1 cellular context compared by ENCODE assay signal in genomic region chr17:37708008-37708615, GRCh38.
TF ChIP-seq lines count a peak whose summit lies in the region.

No MANE protein-coding gene starts in this region.

TF ChIP-seq in HepG2, 621 proteins besides CTCF, POLR2A, EP300 and RAD21 (continued from another document and continues in another):
- TF ChIP-seq ZNF17 (CRISPR knock-in tag; IDR thresholded peaks at IDR 0.05) (no peak), JDP2 (CRISPR knock-in tag; IDR thresholded peaks at IDR 0.05; ENCODE audit: borderline replicate concordance) (no peak), ZNF543 (CRISPR knock-in tag; IDR thresholded peaks at IDR 0.05) (no peak), ZBTB20 (CRISPR knock-in tag; IDR thresholded peaks at IDR 0.05; ENCODE audit: borderline replicate concordance, low read depth) (peak; percentile 74; the same call in 1 of the 2 replicates), ZFP90 (CRISPR knock-in tag; IDR thresholded peaks at IDR 0.05; ENCODE audit: borderline replicate concordance) (no peak; the same call in 1 of the 2 replicates), ZFYVE20 (CRISPR knock-in tag; IDR thresholded peaks at IDR 0.05; ENCODE audit: borderline replicate concordance, low read depth) (no peak), TAF15 (IDR thresholded peaks at IDR 0.05; ENCODE audit: low read depth, low read length, poor library complexity, severe bottlenecking) (no peak), KLF16 (CRISPR knock-in tag; IDR thresholded peaks at IDR 0.05) (peak in 1 of 2 experiments; percentile 20; a peak in 1 of 4 replicates), ZNF3 (CRISPR knock-in tag; IDR thresholded peaks at IDR 0.05) (peak; percentile 77; the same call in 1 of the 2 replicates), WIZ (CRISPR knock-in tag; IDR thresholded peaks at IDR 0.05) (0 out of 2 replicates have a peak, but pooled peaks have one; percentile 16), ZNF350 (CRISPR knock-in tag; IDR thresholded peaks at IDR 0.05; ENCODE audit: borderline replicate concordance, low read depth) (0 out of 2 replicates have a peak, but pooled peaks have one; percentile 76), ZFP36L2 (CRISPR knock-in tag; IDR thresholded peaks at IDR 0.05) (no peak; the same call in 1 of the 2 replicates), MYC (CRISPR knock-in tag; IDR thresholded peaks at IDR 0.05; ENCODE audit: borderline replicate concordance) (0 out of 2 replicates have a peak, but pooled peaks have one; percentile 7), ZNF879 (CRISPR knock-in tag; IDR thresholded peaks at IDR 0.05) (no peak), KDM5A (IDR thresholded peaks at IDR 0.05; ENCODE audit: borderline replicate concordance, low read length) (no peak), ZNF253 (CRISPR knock-in tag; IDR thresholded peaks at IDR 0.05; ENCODE audit: borderline replicate concordance) (no peak), ZEB1 (IDR thresholded peaks at IDR 0.05; ENCODE audit: insufficient replicate concordance, low read depth) (peak; percentile 22), ZBTB21 (CRISPR knock-in tag; IDR thresholded peaks at IDR 0.05) (no peak), TAF1 (CRISPR knock-in tag; IDR thresholded peaks at IDR 0.05) (peak; percentile 65; the same call in 1 of the 2 replicates), BRCA1 (CRISPR knock-in tag; IDR thresholded peaks at IDR 0.05) (no peak), ZNF30 (CRISPR knock-in tag; IDR thresholded peaks at IDR 0.05) (no peak), GPBP1L1 (CRISPR knock-in tag; IDR thresholded peaks at IDR 0.05) (no peak), ZNF576 (CRISPR knock-in tag; IDR thresholded peaks at IDR 0.05) (no peak), RBM39 (IDR thresholded peaks at IDR 0.05; ENCODE audit: low read depth, low read length, poor library complexity, severe bottlenecking) (no peak), ZNF335 (CRISPR knock-in tag; IDR thresholded peaks at IDR 0.05) (peak; percentile 52), HNRNPH1 (optimal IDR thresholded peaks at IDR 0.05; ENCODE audit: low read depth, low read length) (no peak), ARNTL (CRISPR knock-in tag; IDR thresholded peaks at IDR 0.05) (no peak), HOXA7 (CRISPR knock-in tag; IDR thresholded peaks at IDR 0.05) (no peak), ZSCAN5A (CRISPR knock-in tag; IDR thresholded peaks at IDR 0.05; ENCODE audit: borderline replicate concordance) (no peak), ZNF468 (CRISPR knock-in tag; IDR thresholded peaks at IDR 0.05) (no peak), GATAD2A (CRISPR knock-in tag; IDR thresholded peaks at IDR 0.05) (peak; percentile 82), TARDBP (CRISPR knock-in tag; IDR thresholded peaks at IDR 0.05) (no peak; the same call in 1 of the 2 replicates), PAWR (CRISPR knock-in tag; IDR thresholded peaks at IDR 0.05; ENCODE audit: borderline replicate concordance) (no peak), MAX (IDR thresholded peaks at IDR 0.05) (peak; percentile 45; the same call in 1 of the 2 replicates), NFE2 (CRISPR knock-in tag; IDR thresholded peaks at IDR 0.05) (no peak), ZFP36L1 (CRISPR knock-in tag; IDR thresholded peaks at IDR 0.05) (no peak), PHB2 (IDR thresholded peaks at IDR 0.05; ENCODE audit: partially characterized antibody) (no peak), ZNF644 (CRISPR knock-in tag; IDR thresholded peaks at IDR 0.05; ENCODE audit: low read depth) (no peak), NR1H2 (CRISPR knock-in tag; IDR thresholded peaks at IDR 0.05; ENCODE audit: borderline replicate concordance, low read depth) (no peak), SMAD9 (CRISPR knock-in tag; IDR thresholded peaks at IDR 0.05) (no peak), ESRRA (CRISPR knock-in tag; IDR thresholded peaks at IDR 0.05; ENCODE audit: low read depth) (no peak), GMEB2 (CRISPR knock-in tag; IDR thresholded peaks at IDR 0.05; ENCODE audit: low read depth) (no peak), ZNF841 (CRISPR knock-in tag; IDR thresholded peaks at IDR 0.05; ENCODE audit: borderline replicate concordance) (no peak), ZNF484 (CRISPR knock-in tag; IDR thresholded peaks at IDR 0.05; ENCODE audit: borderline replicate concordance, low read depth) (no peak), RBFOX2 (IDR thresholded peaks at IDR 0.05; ENCODE audit: low read depth, low read length) (peak; percentile 44; the same call in 1 of the 2 replicates), MAFF (IDR thresholded peaks at IDR 0.05; ENCODE audit: low read depth, low read length) (peak; percentile 3; the same call in 1 of the 2 replicates), TBX2 (CRISPR knock-in tag; IDR thresholded peaks at IDR 0.05; ENCODE audit: borderline replicate concordance) (peak; percentile 80), ZNF552 (CRISPR knock-in tag; IDR thresholded peaks at IDR 0.05; ENCODE audit: borderline replicate concordance) (no peak), ZNF768 (CRISPR knock-in tag; IDR thresholded peaks at IDR 0.05) (no peak), MYNN (CRISPR knock-in tag; IDR thresholded peaks at IDR 0.05; ENCODE audit: low read depth) (no peak), ERF (CRISPR knock-in tag; IDR thresholded peaks at IDR 0.05) (peak; percentile 88), SKI (IDR thresholded peaks at IDR 0.05; ENCODE audit: partially characterized antibody) (no peak)
- TF ChIP-seq, protein P1, sequence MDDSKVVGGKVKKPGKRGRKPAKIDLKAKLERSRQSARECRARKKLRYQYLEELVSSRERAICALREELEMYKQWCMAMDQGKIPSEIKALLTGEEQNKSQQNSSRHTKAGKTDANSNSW (CRISPR knock-in tag; IDR thresholded peaks at IDR 0.05; ENCODE audit: borderline replicate concordance): no peak
- TF ChIP-seq, protein P2, sequence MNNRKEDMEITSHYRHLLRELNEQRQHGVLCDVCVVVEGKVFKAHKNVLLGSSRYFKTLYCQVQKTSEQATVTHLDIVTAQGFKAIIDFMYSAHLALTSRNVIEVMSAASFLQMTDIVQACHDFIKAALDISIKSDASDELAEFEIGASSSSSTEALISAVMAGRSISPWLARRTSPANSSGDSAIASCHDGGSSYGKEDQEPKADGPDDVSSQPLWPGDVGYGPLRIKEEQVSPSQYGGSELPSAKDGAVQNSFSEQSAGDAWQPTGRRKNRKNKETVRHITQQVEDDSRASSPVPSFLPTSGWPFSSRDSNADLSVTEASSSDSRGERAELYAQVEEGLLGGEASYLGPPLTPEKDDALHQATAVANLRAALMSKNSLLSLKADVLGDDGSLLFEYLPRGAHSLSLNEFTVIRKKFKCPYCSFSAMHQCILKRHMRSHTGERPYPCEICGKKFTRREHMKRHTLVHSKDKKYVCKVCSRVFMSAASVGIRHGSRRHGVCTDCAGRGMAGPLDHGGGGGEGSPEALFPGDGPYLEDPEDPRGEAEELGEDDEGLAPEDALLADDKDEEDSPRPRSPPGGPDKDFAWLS (CRISPR knock-in tag; IDR thresholded peaks at IDR 0.05; ENCODE audit: borderline replicate concordance): no peak
- TF ChIP-seq, protein P3, sequence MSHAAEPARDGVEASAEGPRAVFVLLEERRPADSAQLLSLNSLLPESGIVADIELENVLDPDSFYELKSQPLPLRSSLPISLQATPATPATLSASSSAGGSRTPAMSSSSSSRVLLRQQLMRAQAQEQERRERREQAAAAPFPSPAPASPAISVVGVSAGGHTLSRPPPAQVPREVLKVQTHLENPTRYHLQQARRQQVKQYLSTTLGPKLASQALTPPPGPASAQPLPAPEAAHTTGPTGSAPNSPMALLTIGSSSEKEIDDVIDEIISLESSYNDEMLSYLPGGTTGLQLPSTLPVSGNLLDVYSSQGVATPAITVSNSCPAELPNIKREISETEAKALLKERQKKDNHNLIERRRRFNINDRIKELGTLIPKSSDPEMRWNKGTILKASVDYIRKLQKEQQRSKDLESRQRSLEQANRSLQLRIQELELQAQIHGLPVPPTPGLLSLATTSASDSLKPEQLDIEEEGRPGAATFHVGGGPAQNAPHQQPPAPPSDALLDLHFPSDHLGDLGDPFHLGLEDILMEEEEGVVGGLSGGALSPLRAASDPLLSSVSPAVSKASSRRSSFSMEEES (CRISPR knock-in tag; IDR thresholded peaks at IDR 0.05): no peak; the same call in 1 of the 2 replicates
- TF ChIP-seq, protein P4, sequence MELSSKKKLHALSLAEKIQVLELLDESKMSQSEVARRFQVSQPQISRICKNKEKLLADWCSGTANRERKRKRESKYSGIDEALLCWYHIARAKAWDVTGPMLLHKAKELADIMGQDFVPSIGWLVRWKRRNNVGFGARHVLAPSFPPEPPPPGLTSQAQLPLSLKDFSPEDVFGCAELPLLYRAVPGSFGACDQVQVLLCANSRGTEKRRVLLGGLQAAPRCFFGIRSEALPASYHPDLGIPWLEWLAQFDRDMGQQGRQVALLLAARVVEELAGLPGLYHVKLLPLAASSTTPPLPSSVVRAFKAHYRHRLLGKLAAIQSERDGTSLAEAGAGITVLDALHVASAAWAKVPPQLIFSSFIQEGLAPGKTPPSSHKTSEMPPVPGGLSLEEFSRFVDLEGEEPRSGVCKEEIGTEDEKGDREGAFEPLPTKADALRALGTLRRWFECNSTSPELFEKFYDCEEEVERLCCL (CRISPR knock-in tag; IDR thresholded peaks at IDR 0.05; ENCODE audit: borderline replicate concordance): no peak; the same call in 1 of the 2 replicates
- TF ChIP-seq, protein P5, sequence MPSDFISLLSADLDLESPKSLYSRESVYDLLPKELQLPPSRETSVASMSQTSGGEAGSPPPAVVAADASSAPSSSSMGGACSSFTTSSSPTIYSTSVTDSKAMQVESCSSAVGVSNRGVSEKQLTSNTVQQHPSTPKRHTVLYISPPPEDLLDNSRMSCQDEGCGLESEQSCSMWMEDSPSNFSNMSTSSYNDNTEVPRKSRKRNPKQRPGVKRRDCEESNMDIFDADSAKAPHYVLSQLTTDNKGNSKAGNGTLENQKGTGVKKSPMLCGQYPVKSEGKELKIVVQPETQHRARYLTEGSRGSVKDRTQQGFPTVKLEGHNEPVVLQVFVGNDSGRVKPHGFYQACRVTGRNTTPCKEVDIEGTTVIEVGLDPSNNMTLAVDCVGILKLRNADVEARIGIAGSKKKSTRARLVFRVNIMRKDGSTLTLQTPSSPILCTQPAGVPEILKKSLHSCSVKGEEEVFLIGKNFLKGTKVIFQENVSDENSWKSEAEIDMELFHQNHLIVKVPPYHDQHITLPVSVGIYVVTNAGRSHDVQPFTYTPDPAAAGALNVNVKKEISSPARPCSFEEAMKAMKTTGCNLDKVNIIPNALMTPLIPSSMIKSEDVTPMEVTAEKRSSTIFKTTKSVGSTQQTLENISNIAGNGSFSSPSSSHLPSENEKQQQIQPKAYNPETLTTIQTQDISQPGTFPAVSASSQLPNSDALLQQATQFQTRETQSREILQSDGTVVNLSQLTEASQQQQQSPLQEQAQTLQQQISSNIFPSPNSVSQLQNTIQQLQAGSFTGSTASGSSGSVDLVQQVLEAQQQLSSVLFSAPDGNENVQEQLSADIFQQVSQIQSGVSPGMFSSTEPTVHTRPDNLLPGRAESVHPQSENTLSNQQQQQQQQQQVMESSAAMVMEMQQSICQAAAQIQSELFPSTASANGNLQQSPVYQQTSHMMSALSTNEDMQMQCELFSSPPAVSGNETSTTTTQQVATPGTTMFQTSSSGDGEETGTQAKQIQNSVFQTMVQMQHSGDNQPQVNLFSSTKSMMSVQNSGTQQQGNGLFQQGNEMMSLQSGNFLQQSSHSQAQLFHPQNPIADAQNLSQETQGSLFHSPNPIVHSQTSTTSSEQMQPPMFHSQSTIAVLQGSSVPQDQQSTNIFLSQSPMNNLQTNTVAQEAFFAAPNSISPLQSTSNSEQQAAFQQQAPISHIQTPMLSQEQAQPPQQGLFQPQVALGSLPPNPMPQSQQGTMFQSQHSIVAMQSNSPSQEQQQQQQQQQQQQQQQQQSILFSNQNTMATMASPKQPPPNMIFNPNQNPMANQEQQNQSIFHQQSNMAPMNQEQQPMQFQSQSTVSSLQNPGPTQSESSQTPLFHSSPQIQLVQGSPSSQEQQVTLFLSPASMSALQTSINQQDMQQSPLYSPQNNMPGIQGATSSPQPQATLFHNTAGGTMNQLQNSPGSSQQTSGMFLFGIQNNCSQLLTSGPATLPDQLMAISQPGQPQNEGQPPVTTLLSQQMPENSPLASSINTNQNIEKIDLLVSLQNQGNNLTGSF (CRISPR knock-in tag; IDR thresholded peaks at IDR 0.05): no peak
